In genomic region chr1:221994939-221995338, GRCh38 we compare ENCODE assay signal across 11 cellular contexts.
DNase-seq lines count a peak whose midpoint lies in the region; ATAC-seq and TF ChIP-seq lines count a peak whose summit lies in the region.
"Had no signal": no experiment of that assay in that cellular context is flagged by ENCODE, and none has a peak within 500 bp of the region (broad histone marks: within the 10 kb centered on the region; RNA-seq: fewer than 3 reads in every experiment).

No MANE protein-coding gene starts in this region.

- H3K79me2 ChIP-seq in GM23338 (replicated peaks; ENCODE audit: insufficient read depth) = no peaks in the 10 kb centered on the region

- H3K27ac ChIP-seq in GM23338 (ENCODE audit: low read depth) = no peak overlapping the region
- H3K27ac ChIP-seq: cardiac muscle cell, RWPE1 had no signal

- no peak for DNase-seq in activated T-cell treated with anti-CD3 and anti-CD28 coated beads, Interleukin-2, amount 50 U/mL, for 24 hours
- no peak for DNase-seq in activated T-cell treated with anti-CD3 and anti-CD28 coated beads, Interleukin-2, amount 50 U/mL, for 1 hour
- DNase-seq in activated CD4-positive, alpha-beta memory T cell treated with anti-CD3 and anti-CD28 coated beads for 36 hours = no peak
- DNase-seq in foreskin fibroblast = peak; percentile 72 to 85
- DNase-seq in NCI-H82 treated with DMSO at 0.1 percent for 48 hours (lab: John Stamatoyannopoulos, UW; ENCODE audit: unreplicated experiment) = no peak
- no peak for DNase-seq in GM23338 (ENCODE audit: low spot score)
- DNase-seq: ACHN had no signal

- H3K4me3 ChIP-seq in foreskin fibroblast (ENCODE audit: low read depth in 1 of 2, low read length in 2 of 2) (no peak overlapping the region), GM23338 (no peak overlapping the region)
- H3K4me3 ChIP-seq: cardiac muscle cell had no signal

- H3K36me3 Mint-ChIP-seq in activated T-cell treated with anti-CD3 and anti-CD28 coated beads, Interleukin-2, amount 50 U/mL, for 24 hours (ENCODE audit: low read depth) = no peaks in the 10 kb centered on the region
- no peaks in the 10 kb centered on the region for H3K36me3 Mint-ChIP-seq in activated CD4-positive, alpha-beta memory T cell treated with anti-CD3 and anti-CD28 coated beads for 36 hours
- no peaks in the 10 kb centered on the region for H3K36me3 Mint-ChIP-seq in stimulated activated memory B cell treated with anti-CD40 and anti-IgM and Interleukin-4, amounts not matched to agents 10 μg/mL and 1 μg/mL and 100 μg/mL, for 72 hours
- H3K36me3 Mint-ChIP-seq in GM23338 (ENCODE audit: low read depth) = no peaks in the 10 kb centered on the region

- H3K36me3 ChIP-seq in GM23338 (ENCODE audit: insufficient read depth) = no peaks in the 10 kb centered on the region
- H3K36me3 ChIP-seq: cardiac muscle cell had no signal

- H3F3A ChIP-seq in GM23338 (replicated peaks; ENCODE audit: low read depth) = no peaks in the 10 kb centered on the region

- no peak overlapping the region for H3K4me2 ChIP-seq in GM23338

- intact Hi-C loops in activated CD4-positive, alpha-beta memory T cell treated with anti-CD3 and anti-CD28 coated beads for 36 hours (cut with micrococcal nuclease) = loop anchor here (1.0 to 10.0 kb wide), 18 partner anchors 14 to 1753 kb away; partner anchors contain the start of gene DUSP10

- peak overlapping the region; percentile 98 for H3K27ac Mint-ChIP-seq in activated T-cell treated with anti-CD3 and anti-CD28 coated beads, Interleukin-2, amount 50 U/mL, for 24 hours
- peak overlapping the region; percentile 97 for H3K27ac Mint-ChIP-seq in activated CD4-positive, alpha-beta memory T cell treated with anti-CD3 and anti-CD28 coated beads for 36 hours
- peak overlapping the region; percentile 66 for H3K27ac Mint-ChIP-seq in stimulated activated memory B cell treated with anti-CD40 and anti-IgM and Interleukin-4, amounts not matched to agents 10 μg/mL and 1 μg/mL and 100 μg/mL, for 72 hours
- no peak overlapping the region for H3K27ac Mint-ChIP-seq in GM23338

- H3K9me3 Mint-ChIP-seq in activated T-cell treated with anti-CD3 and anti-CD28 coated beads, Interleukin-2, amount 50 U/mL, for 24 hours = peaks cover 2% of the 10 kb centered on the region
- no peaks in the 10 kb centered on the region for H3K9me3 Mint-ChIP-seq in activated CD4-positive, alpha-beta memory T cell treated with anti-CD3 and anti-CD28 coated beads for 36 hours
- H3K9me3 Mint-ChIP-seq in stimulated activated memory B cell treated with anti-CD40 and anti-IgM and Interleukin-4, amounts not matched to agents 10 μg/mL and 1 μg/mL and 100 μg/mL, for 72 hours = no peaks in the 10 kb centered on the region
- H3K9me3 Mint-ChIP-seq in GM23338 = no peaks in the 10 kb centered on the region; the same call in 2 of the 3 replicates

- H3K4me1 Mint-ChIP-seq in activated T-cell treated with anti-CD3 and anti-CD28 coated beads, Interleukin-2, amount 50 U/mL, for 24 hours (ENCODE audit: low read depth) = peaks cover 43% of the 10 kb centered on the region
- peaks cover 38% of the 10 kb centered on the region for H3K4me1 Mint-ChIP-seq in activated CD4-positive, alpha-beta memory T cell treated with anti-CD3 and anti-CD28 coated beads for 36 hours (ENCODE audit: low read depth)
- H3K4me1 Mint-ChIP-seq in stimulated activated memory B cell treated with anti-CD40 and anti-IgM and Interleukin-4, amounts not matched to agents 10 μg/mL and 1 μg/mL and 100 μg/mL, for 72 hours = peaks cover 24% of the 10 kb centered on the region
- H3K4me1 Mint-ChIP-seq in GM23338 = peaks cover 9% of the 10 kb centered on the region

- no peaks in the 10 kb centered on the region for H3K27me3 ChIP-seq in GM23338 (ENCODE audit: insufficient read depth)
- H3K27me3 ChIP-seq: cardiac muscle cell had no signal

- TF ChIP-seq CTCF in foreskin fibroblast (IDR thresholded peaks at IDR 0.05; ENCODE audit: low read depth, low read length) = no peak
- no peak for TF ChIP-seq CTCF in GM23338 (conservative IDR thresholded peaks at IDR 0.05; ENCODE audit: low read depth in 2 of 2)

- H3K27me3 Mint-ChIP-seq in activated T-cell treated with anti-CD3 and anti-CD28 coated beads, Interleukin-2, amount 50 U/mL, for 24 hours = no peaks in the 10 kb centered on the region
- H3K27me3 Mint-ChIP-seq in activated CD4-positive, alpha-beta memory T cell treated with anti-CD3 and anti-CD28 coated beads for 36 hours = peaks cover 2% of the 10 kb centered on the region
- H3K27me3 Mint-ChIP-seq in stimulated activated memory B cell treated with anti-CD40 and anti-IgM and Interleukin-4, amounts not matched to agents 10 μg/mL and 1 μg/mL and 100 μg/mL, for 72 hours = no peaks in the 10 kb centered on the region
- no peaks in the 10 kb centered on the region for H3K27me3 Mint-ChIP-seq in GM23338 (ENCODE audit: insufficient read depth, low read depth, poor library complexity)

- H2AFZ ChIP-seq in GM23338 = no peak overlapping the region

- 0 out of 2 replicates have a peak, but pooled peaks cover 4% of the 10 kb centered on the region for H3K9me2 ChIP-seq in GM23338 (ENCODE audit: insufficient read depth)

- peak overlapping the region; percentile 0 for H3K4me3 Mint-ChIP-seq in activated T-cell treated with anti-CD3 and anti-CD28 coated beads, Interleukin-2, amount 50 U/mL, for 24 hours
- H3K4me3 Mint-ChIP-seq in activated CD4-positive, alpha-beta memory T cell treated with anti-CD3 and anti-CD28 coated beads for 36 hours = no peak overlapping the region
- no peak overlapping the region for H3K4me3 Mint-ChIP-seq in stimulated activated memory B cell treated with anti-CD40 and anti-IgM and Interleukin-4, amounts not matched to agents 10 μg/mL and 1 μg/mL and 100 μg/mL, for 72 hours
- H3K4me3 Mint-ChIP-seq in GM23338 = no peak overlapping the region

- POLR2A ChIA-PET in activated CD4-positive, alpha-beta memory T cell treated with anti-CD3 and anti-CD28 coated beads for 36 hours (lab: Charles Lee) = interaction anchor here (0.9 to 2.1 kb wide), 3 partner anchors 193 to 253 kb away, joined by 3 to 7 read pairs (median 4); partner anchors contain the start of gene DUSP10

- H3K4me1 ChIP-seq in GM23338 (ENCODE audit: insufficient read depth) = no peaks in the 10 kb centered on the region

- H4K20me1 ChIP-seq in GM23338 (replicated peaks; ENCODE audit: insufficient read depth) = no peaks in the 10 kb centered on the region

- ATAC-seq in stimulated activated memory B cell treated with anti-CD40 and anti-IgM and Interleukin-4, amounts not matched to agents 10 μg/mL and 1 μg/mL and 100 μg/mL, for 72 hours = no peak
- ATAC-seq in HG03139 (IDR thresholded peaks at IDR 0.05; ENCODE audit: unreplicated experiment) = no peak
- no peak for ATAC-seq in GM23338

- CTCF ChIA-PET in activated CD4-positive, alpha-beta memory T cell treated with anti-CD3 and anti-CD28 coated beads for 36 hours (lab: Charles Lee) = no interaction called here

TF ChIP-seq in GM23338, 12 proteins besides CTCF, POLR2A, EP300 and RAD21:
- TF ChIP-seq EZH2 (IDR thresholded peaks at IDR 0.05; ENCODE audit: low read depth, unreplicated experiment) = no peak
- no peak for TF ChIP-seq NANOG (IDR thresholded peaks at IDR 0.05; ENCODE audit: borderline replicate concordance)
- no peak for TF ChIP-seq POLR2AphosphoS5 (IDR thresholded peaks at IDR 0.05; ENCODE audit: low read depth)
- TF ChIP-seq ETS1 (IDR thresholded peaks at IDR 0.05) = no peak
- TF ChIP-seq CREB1 (CRISPR knock-in tag; IDR thresholded peaks at IDR 0.05; ENCODE audit: low read depth) = no peak
- TF ChIP-seq STAT1 (IDR thresholded peaks at IDR 0.05; ENCODE audit: unreplicated experiment) = no peak
- TF ChIP-seq JUNB (IDR thresholded peaks at IDR 0.05; ENCODE audit: unreplicated experiment) = no peak
- TF ChIP-seq, protein P1, sequence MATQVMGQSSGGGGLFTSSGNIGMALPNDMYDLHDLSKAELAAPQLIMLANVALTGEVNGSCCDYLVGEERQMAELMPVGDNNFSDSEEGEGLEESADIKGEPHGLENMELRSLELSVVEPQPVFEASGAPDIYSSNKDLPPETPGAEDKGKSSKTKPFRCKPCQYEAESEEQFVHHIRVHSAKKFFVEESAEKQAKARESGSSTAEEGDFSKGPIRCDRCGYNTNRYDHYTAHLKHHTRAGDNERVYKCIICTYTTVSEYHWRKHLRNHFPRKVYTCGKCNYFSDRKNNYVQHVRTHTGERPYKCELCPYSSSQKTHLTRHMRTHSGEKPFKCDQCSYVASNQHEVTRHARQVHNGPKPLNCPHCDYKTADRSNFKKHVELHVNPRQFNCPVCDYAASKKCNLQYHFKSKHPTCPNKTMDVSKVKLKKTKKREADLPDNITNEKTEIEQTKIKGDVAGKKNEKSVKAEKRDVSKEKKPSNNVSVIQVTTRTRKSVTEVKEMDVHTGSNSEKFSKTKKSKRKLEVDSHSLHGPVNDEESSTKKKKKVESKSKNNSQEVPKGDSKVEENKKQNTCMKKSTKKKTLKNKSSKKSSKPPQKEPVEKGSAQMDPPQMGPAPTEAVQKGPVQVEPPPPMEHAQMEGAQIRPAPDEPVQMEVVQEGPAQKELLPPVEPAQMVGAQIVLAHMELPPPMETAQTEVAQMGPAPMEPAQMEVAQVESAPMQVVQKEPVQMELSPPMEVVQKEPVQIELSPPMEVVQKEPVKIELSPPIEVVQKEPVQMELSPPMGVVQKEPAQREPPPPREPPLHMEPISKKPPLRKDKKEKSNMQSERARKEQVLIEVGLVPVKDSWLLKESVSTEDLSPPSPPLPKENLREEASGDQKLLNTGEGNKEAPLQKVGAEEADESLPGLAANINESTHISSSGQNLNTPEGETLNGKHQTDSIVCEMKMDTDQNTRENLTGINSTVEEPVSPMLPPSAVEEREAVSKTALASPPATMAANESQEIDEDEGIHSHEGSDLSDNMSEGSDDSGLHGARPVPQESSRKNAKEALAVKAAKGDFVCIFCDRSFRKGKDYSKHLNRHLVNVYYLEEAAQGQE (IDR thresholded peaks at IDR 0.05; ENCODE audit: unreplicated experiment) = no peak
- TF ChIP-seq ZNF331 (CRISPR knock-in tag; IDR thresholded peaks at IDR 0.05; ENCODE audit: low read depth) = no peak

Comparison
In these comparisons a context has a peak if more than half of its experiments do, and no peak if none do; other contexts are left out.
1. DNase-seq: peak in foreskin fibroblast (2 of 2); none in activated T-cell treated with anti-CD3 and anti-CD28 coated beads, Interleukin-2, amount 50 U/mL, for 24 hours (single experiment), activated T-cell treated with anti-CD3 and anti-CD28 coated beads, Interleukin-2, amount 50 U/mL, for 1 hour (single experiment), activated CD4-positive, alpha-beta memory T cell treated with anti-CD3 and anti-CD28 coated beads for 36 hours (single experiment), NCI-H82 treated with DMSO at 0.1 percent for 48 hours (single experiment) and GM23338 (single experiment).